1 cellular context compared by ENCODE assay signal in genomic region chr21:45508607-45509565, GRCh38.
TF ChIP-seq lines count a peak whose summit lies in the region.

No MANE protein-coding gene starts in this region.

TF ChIP-seq in HepG2, 621 proteins besides CTCF, POLR2A, EP300 and RAD21 (continued from another document and continues in another):
- TF ChIP-seq GTF3A (CRISPR knock-in tag; conservative IDR thresholded peaks at IDR 0.05) (no peak), IKZF4 (CRISPR knock-in tag; IDR thresholded peaks at IDR 0.05; ENCODE audit: borderline replicate concordance, low read depth, not compliant biosample characterization) (no peak), HNRNPL (IDR thresholded peaks at IDR 0.05; ENCODE audit: low read depth, low read length) (peak; percentile 25; the same call in 1 of the 2 replicates), IRF1 (CRISPR knock-in tag; IDR thresholded peaks at IDR 0.05; ENCODE audit: low read depth) (no peak), ARID5B (CRISPR knock-in tag; IDR thresholded peaks at IDR 0.05) (no peak), YY1 (IDR thresholded peaks at IDR 0.05; ENCODE audit: insufficient read depth, insufficient replicate concordance, low read depth, low read length) (peak; percentile 35), TRAFD1 (CRISPR knock-in tag; IDR thresholded peaks at IDR 0.05; ENCODE audit: borderline replicate concordance) (no peak), ZFP36L2 (CRISPR knock-in tag; IDR thresholded peaks at IDR 0.05) (no peak), PHF8 (CRISPR knock-in tag; IDR thresholded peaks at IDR 0.05) (no peak), RFX1 (IDR thresholded peaks at IDR 0.05) (no peak), GLMP (CRISPR knock-in tag; IDR thresholded peaks at IDR 0.05; ENCODE audit: borderline replicate concordance) (no peak), ZNF44 (CRISPR knock-in tag; IDR thresholded peaks at IDR 0.05) (no peak), ZNF709 (CRISPR knock-in tag; IDR thresholded peaks at IDR 0.05) (no peak), GPN1 (CRISPR knock-in tag; IDR thresholded peaks at IDR 0.05; ENCODE audit: borderline replicate concordance) (no peak), TFE3 (CRISPR knock-in tag; IDR thresholded peaks at IDR 0.05) (no peak), JUND (CRISPR knock-in tag; IDR thresholded peaks at IDR 0.05) (no peak), ZFX (CRISPR knock-in tag; IDR thresholded peaks at IDR 0.05; ENCODE audit: low read depth) (peak; percentile 45; the same call in 1 of the 2 replicates), RFX3 (CRISPR knock-in tag; IDR thresholded peaks at IDR 0.05) (no peak), ZNF121 (CRISPR knock-in tag; IDR thresholded peaks at IDR 0.05) (no peak), EHMT2 (IDR thresholded peaks at IDR 0.05; ENCODE audit: borderline replicate concordance, low read depth, low read length) (no peak), YEATS2 (CRISPR knock-in tag; IDR thresholded peaks at IDR 0.05; ENCODE audit: borderline replicate concordance) (no peak), CBFB (CRISPR knock-in tag; IDR thresholded peaks at IDR 0.05) (no peak), ZNF703 (CRISPR knock-in tag; IDR thresholded peaks at IDR 0.05; ENCODE audit: borderline replicate concordance) (no peak), GTF2F1 (IDR thresholded peaks at IDR 0.05; ENCODE audit: low read length) (no peak), HDAC1 (CRISPR knock-in tag; IDR thresholded peaks at IDR 0.05) (peak; percentile 59; the same call in 1 of the 2 replicates), HNRNPLL (IDR thresholded peaks at IDR 0.05; ENCODE audit: low read depth, low read length, poor library complexity, severe bottlenecking) (no peak), E2F2 (CRISPR knock-in tag; IDR thresholded peaks at IDR 0.05; ENCODE audit: borderline replicate concordance) (no peak), ELF4 (CRISPR knock-in tag; IDR thresholded peaks at IDR 0.05; ENCODE audit: borderline replicate concordance) (no peak), POLR2AphosphoS2 (IDR thresholded peaks at IDR 0.05; ENCODE audit: low read depth, low read length) (peak; percentile 65; the same call in 1 of the 2 replicates), FOXP1 (IDR thresholded peaks at IDR 0.05) (no peak), FOXP1 (CRISPR knock-in tag; IDR thresholded peaks at IDR 0.05) (no peak), ZNF740 (CRISPR knock-in tag; IDR thresholded peaks at IDR 0.05) (no peak), RARG (CRISPR knock-in tag; IDR thresholded peaks at IDR 0.05; ENCODE audit: low read depth) (no peak), ZBTB43 (CRISPR knock-in tag; conservative IDR thresholded peaks at IDR 0.05) (no peak), ZBTB1 (CRISPR knock-in tag; IDR thresholded peaks at IDR 0.05; ENCODE audit: borderline replicate concordance) (no peak), KDM6A (CRISPR knock-in tag; IDR thresholded peaks at IDR 0.05; ENCODE audit: low read depth) (no peak), HIVEP1 (CRISPR knock-in tag; IDR thresholded peaks at IDR 0.05) (0 out of 2 replicates have a peak, but pooled peaks have one; percentile 51), ZNF576 (CRISPR knock-in tag; IDR thresholded peaks at IDR 0.05) (no peak), ONECUT2 (CRISPR knock-in tag; IDR thresholded peaks at IDR 0.05) (no peak), ZNF30 (CRISPR knock-in tag; IDR thresholded peaks at IDR 0.05) (no peak), TFDP2 (CRISPR knock-in tag; IDR thresholded peaks at IDR 0.05) (no peak), HNF4A (CRISPR knock-in tag; IDR thresholded peaks at IDR 0.05) (peak; percentile 64), DRAP1 (CRISPR knock-in tag; IDR thresholded peaks at IDR 0.05) (no peak), CHD4 (IDR thresholded peaks at IDR 0.05; ENCODE audit: borderline replicate concordance, low read length) (no peak), ZBTB8A (CRISPR knock-in tag; IDR thresholded peaks at IDR 0.05; ENCODE audit: borderline replicate concordance, low read depth) (no peak), ZNF564 (CRISPR knock-in tag; IDR thresholded peaks at IDR 0.05) (no peak), SPEN (CRISPR knock-in tag; IDR thresholded peaks at IDR 0.05; ENCODE audit: low read depth) (no peak), JDP2 (CRISPR knock-in tag; IDR thresholded peaks at IDR 0.05; ENCODE audit: borderline replicate concordance) (no peak), ZBED4 (CRISPR knock-in tag; IDR thresholded peaks at IDR 0.05; ENCODE audit: borderline replicate concordance) (no peak), KDM4B (CRISPR knock-in tag; IDR thresholded peaks at IDR 0.05) (no peak), ZNF737 (CRISPR knock-in tag; IDR thresholded peaks at IDR 0.05; ENCODE audit: borderline replicate concordance) (no peak)
